In the genomic region with DNA sequence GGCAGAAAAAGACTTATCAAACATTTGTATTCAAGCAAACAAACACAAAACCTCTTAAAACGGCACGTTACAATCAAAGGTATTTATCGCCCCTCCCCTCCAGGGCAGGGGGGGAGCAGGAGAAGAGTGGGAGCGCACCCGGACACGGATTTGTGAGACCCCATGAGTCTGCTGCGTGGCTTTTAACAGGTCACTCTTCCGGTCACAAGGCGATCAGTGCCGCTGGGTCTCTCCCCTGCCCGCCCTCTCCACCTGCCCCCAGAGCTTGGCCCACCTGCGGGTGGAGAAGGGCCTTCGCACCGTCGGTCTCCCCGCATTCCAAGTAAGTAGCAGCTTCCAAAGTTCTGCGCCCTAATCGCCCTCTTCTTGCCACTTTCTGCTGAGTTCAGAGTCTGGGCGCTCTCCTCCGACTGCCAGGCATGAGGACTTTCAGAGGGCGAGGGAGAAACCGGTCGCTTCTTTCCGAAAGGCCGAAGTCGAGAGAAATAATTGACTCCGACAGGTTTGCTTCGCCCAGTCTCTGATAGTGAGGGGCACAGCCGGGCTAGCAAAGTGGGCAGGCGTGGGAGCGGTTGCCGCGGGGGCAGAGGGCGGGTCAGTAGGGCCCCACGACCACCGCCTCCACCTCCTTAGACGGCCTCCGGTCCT, we compare ENCODE assay signal across 8 cellular contexts. TPM values are rescaled to one million over a fixed set of nuclear protein-coding genes. Genes with fewer than 3 reads are reported as not detected.
DNase-seq lines count a peak whose midpoint lies in the region; ATAC-seq lines count a peak whose summit lies in the region.

No MANE protein-coding gene starts in this region.

- peak overlapping the region; percentile 67 for H3K4me3 Mint-ChIP-seq in T-helper 2 cell treated with Interferon-gamma antibody and Interleukin-4, amounts not matched to agents 5 μg/mL and 100 μg/mL, for 36 hours
- peak overlapping the region; percentile 61 for H3K4me3 Mint-ChIP-seq in activated T-helper 17 cell treated with anti-CD3 and anti-CD28 coated beads, Interleukin-2, amount 50 U/mL, for 72 hours

- no peak overlapping the region for H3K27ac ChIP-seq in subcutaneous abdominal adipose tissue (ENCODE audit: low read depth, low read length)

- ATAC-seq in activated T-helper 17 cell treated with anti-CD3 and anti-CD28 coated beads, Interleukin-2, amount 50 U/mL, for 72 hours (replicated peaks): no peak
- ATAC-seq in left colon (peak; percentile 9), HG02678 (IDR thresholded peaks at IDR 0.05; ENCODE audit: unreplicated experiment) (no peak)

- no peaks in the 10 kb centered on the region for H3K9me3 ChIP-seq in subcutaneous abdominal adipose tissue (ENCODE audit: control insufficient read depth in 5 of 5, low read length in 5 of 5)

- peaks cover 8% of the 10 kb centered on the region for H3K4me1 Mint-ChIP-seq in T-helper 2 cell treated with Interferon-gamma antibody and Interleukin-4, amounts not matched to agents 5 μg/mL and 100 μg/mL, for 36 hours (ENCODE audit: low read depth)
- peaks cover 6% of the 10 kb centered on the region for H3K4me1 Mint-ChIP-seq in activated T-helper 17 cell treated with anti-CD3 and anti-CD28 coated beads, Interleukin-2, amount 50 U/mL, for 72 hours

- DNase-seq in T-helper 2 cell treated with Interferon-gamma antibody and Interleukin-4, amounts not matched to agents 5 μg/mL and 100 μg/mL, for 36 hours (ENCODE audit: low spot score): no peak
- no peak for DNase-seq in T-helper 2 cell
- peak in 1 of 2 donors; percentile 7 for DNase-seq in left colon
- DNase-seq in NCI-H2107 (lab: John Stamatoyannopoulos, UW): no peak
- no peak for DNase-seq in SIG-M5 (lab: John Stamatoyannopoulos, UW)

- H3K9me3 Mint-ChIP-seq in T-helper 2 cell treated with Interferon-gamma antibody and Interleukin-4, amounts not matched to agents 5 μg/mL and 100 μg/mL, for 36 hours: no peaks in the 10 kb centered on the region
- H3K9me3 Mint-ChIP-seq in activated T-helper 17 cell treated with anti-CD3 and anti-CD28 coated beads, Interleukin-2, amount 50 U/mL, for 72 hours: no peaks in the 10 kb centered on the region

- peaks cover 2 to 44% (median 38%) of the 10 kb centered on the region in 5 donors for H3K4me1 ChIP-seq in subcutaneous abdominal adipose tissue (ENCODE audit: control insufficient read depth in 5 of 5, insufficient read depth in 5 of 5, low read length in 5 of 5)

- H3K36me3 ChIP-seq in subcutaneous abdominal adipose tissue (ENCODE audit: control insufficient read depth in 5 of 5, insufficient read depth in 5 of 5, low read length in 5 of 5): no peaks in the 10 kb centered on the region

- peaks cover 63% of the 10 kb centered on the region for H3K27me3 Mint-ChIP-seq in T-helper 2 cell treated with Interferon-gamma antibody and Interleukin-4, amounts not matched to agents 5 μg/mL and 100 μg/mL, for 36 hours (ENCODE audit: low read depth)
- H3K27me3 Mint-ChIP-seq in activated T-helper 17 cell treated with anti-CD3 and anti-CD28 coated beads, Interleukin-2, amount 50 U/mL, for 72 hours: peaks cover 55% of the 10 kb centered on the region

- H3K36me3 Mint-ChIP-seq in T-helper 2 cell treated with Interferon-gamma antibody and Interleukin-4, amounts not matched to agents 5 μg/mL and 100 μg/mL, for 36 hours (ENCODE audit: low read depth): no peaks in the 10 kb centered on the region
- no peaks in the 10 kb centered on the region for H3K36me3 Mint-ChIP-seq in activated T-helper 17 cell treated with anti-CD3 and anti-CD28 coated beads, Interleukin-2, amount 50 U/mL, for 72 hours (ENCODE audit: low read depth)

- peaks cover 15 to 33% (median 25%) of the 10 kb centered on the region in 5 donors for H3K27me3 ChIP-seq in subcutaneous abdominal adipose tissue (ENCODE audit: control insufficient read depth in 5 of 5, insufficient read depth in 4 of 5, low read length in 5 of 5)

- peak overlapping the region; percentile 13 to 71 (median 66) for H3K4me3 ChIP-seq in subcutaneous abdominal adipose tissue (ENCODE audit: low read depth in 1 of 5, low read length in 5 of 5)

- no peak overlapping the region for H3K27ac Mint-ChIP-seq in T-helper 2 cell treated with Interferon-gamma antibody and Interleukin-4, amounts not matched to agents 5 μg/mL and 100 μg/mL, for 36 hours
- no peak overlapping the region for H3K27ac Mint-ChIP-seq in activated T-helper 17 cell treated with anti-CD3 and anti-CD28 coated beads, Interleukin-2, amount 50 U/mL, for 72 hours

- intact Hi-C loops in left colon (cut with DNase I, micrococcal nuclease): loop anchor here in 1 of 2 donors (2.0 to 10.0 kb wide), 3 partner anchors 41 to 733 kb away; no protein-coding TSS in a partner anchor

- H3K9ac ChIP-seq in subcutaneous abdominal adipose tissue (ENCODE audit: low read length in 5 of 5): peak overlapping the region in 1 of 5 donors; percentile 11

RNA-seq across cellular contexts. Expression of gene RPRM, which starts 0.8 kb away (rescaled TPM):
- not detected for total RNA-seq in activated T-helper 17 cell treated with anti-CD3 and anti-CD28 coated beads, Interleukin-2, amount 50 U/mL, for 72 hours
- under 1 TPM in 1 of 2 donors, not detected in 1; 0.98 TPM for total RNA-seq in left colon
